22 cellular contexts compared by ENCODE assay signal in genomic region chr18:34084635-34085034, GRCh38.
"Had no signal": no experiment of that assay in that cellular context is flagged by ENCODE, and none has a peak within 500 bp of the region (broad histone marks: within the 10 kb centered on the region; RNA-seq: fewer than 3 reads in every experiment).

No MANE protein-coding gene starts in this region.

- DNase-seq: activated CD4-positive, alpha-beta T cell treated with anti-CD3 and anti-CD28 coated beads for 4 hours; activated CD4-positive, alpha-beta T cell treated with anti-CD3 and anti-CD28 coated beads, Interleukin-2, amount 50 U/mL, for 4 hours; activated naive CD4-positive, alpha-beta T cell; activated T-cell treated with anti-CD3 and anti-CD28 coated beads for 4 hours; activated T-cell treated with anti-CD3 and anti-CD28 coated beads, Interleukin-2, amount 50 U/mL, for 72 hours; anterior cingulate cortex; endodermal cell; foreskin keratinocyte; heart left ventricle; hypothalamus; kidney glomerular epithelial cell; left lung; lower lobe of right lung; mesendoderm; stimulated activated CD4-positive, alpha-beta T cell treated with anti-CD3 and anti-CD28 coated beads, Interleukin-2, amount 100 ng/mL, for 48 hours; stimulated activated naive CD4-positive, alpha-beta T cell treated with Interleukin-2 at 50 U/mL for 16 hours; T-helper 9 cell had no signal

- H3K36me3 ChIP-seq: esophagus muscularis mucosa, heart left ventricle, left lung, lower lobe of right lung, right lobe of liver, tibial nerve had no signal

- H3K4me3 ChIP-seq: esophagus muscularis mucosa, heart left ventricle, left lung, lower lobe of right lung, right lobe of liver, tibial nerve had no signal

- H3K4me1 ChIP-seq: esophagus muscularis mucosa, heart left ventricle, left lung, lower lobe of right lung, tibial nerve had no signal

- H3K27ac ChIP-seq: esophagus muscularis mucosa, foreskin keratinocyte, heart left ventricle, left lung, lower lobe of right lung, right lobe of liver, tibial nerve had no signal

- ATAC-seq: activated naive CD4-positive, alpha-beta T cell treated with anti-CD3 and anti-CD28 coated beads, Interleukin-2, amount 50 U/mL, for 72 hours; activated T-cell treated with anti-CD3 and anti-CD28 coated beads, Interleukin-2, amount 50 U/mL, for 72 hours; foreskin keratinocyte; heart left ventricle; left lung; natural killer cell treated with Interleukin-12 subunit alpha and Interleukin-12 subunit beta and Interleukin-15 and Interleukin-18, amount 100 ng/mL, for 72 hours had no signal

- H3K9me3 ChIP-seq: esophagus muscularis mucosa, heart left ventricle, left lung, lower lobe of right lung, right lobe of liver, tibial nerve had no signal
